8 cellular contexts compared by ENCODE assay signal in the genomic region with DNA sequence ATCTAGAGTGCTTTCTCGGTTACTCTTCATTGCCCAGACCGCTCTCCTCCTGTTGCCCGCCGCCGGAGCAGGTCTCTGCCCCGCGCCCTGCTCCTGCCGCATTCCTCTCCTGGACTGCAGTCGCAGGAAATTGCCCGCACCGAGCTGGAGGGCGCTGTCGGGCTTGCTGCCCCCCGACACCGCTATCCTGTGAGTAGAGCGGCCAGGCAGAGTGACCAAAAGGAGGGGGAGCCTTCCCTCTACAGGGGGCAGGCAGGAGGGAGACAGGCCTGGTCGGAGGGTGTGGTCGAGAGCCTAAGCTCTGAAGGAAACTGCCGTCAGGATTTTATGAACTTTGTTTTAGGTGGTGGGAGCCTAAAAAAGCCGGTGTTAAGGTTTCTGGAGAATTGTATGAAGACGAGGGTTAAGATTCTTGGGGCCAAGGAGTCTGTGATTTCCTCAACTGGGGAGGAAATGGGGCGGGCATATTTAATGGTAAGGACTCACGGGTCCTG. TPM values are rescaled to one million over a fixed set of nuclear protein-coding genes. Genes with fewer than 3 reads are reported as not detected.
DNase-seq lines count a peak whose midpoint lies in the region; ATAC-seq and TF ChIP-seq lines count a peak whose summit lies in the region.

No MANE protein-coding gene starts in this region.

- intact Hi-C loops in ovary (cut with DNase I): loop anchor here in 1 of 4 donors (10.0 kb wide), 1 partner anchor 359 kb away; the partner anchor contains the start of gene PPM1J

- WGBS in ovary, 3 donors: 0 to 1% (median 0%) methylated on average over 23 of the region's 23 CpGs

- DNase-seq in CD8-positive, alpha-beta memory T cell: no peak
- DNase-seq in glomerular visceral epithelial cell (ENCODE audit: extremely low spot score) (peak; percentile 61), ovary (peak in 3 of 5 donors; percentile 42 to 59 (median 58)), DMS 273 treated with DMSO at 0.1 percent for 48 hours (lab: John Stamatoyannopoulos, UW) (no peak), NCI-H187 treated with DMSO at 0.1 percent for 48 hours (lab: John Stamatoyannopoulos, UW) (no peak)

- TF ChIP-seq CTCF in WI38 (IDR thresholded peaks at IDR 0.05; ENCODE audit: low read depth, low read length): peak; percentile 33; the same call in 1 of the 2 replicates
- TF ChIP-seq CTCF in ovary (IDR thresholded peaks at IDR 0.05): peak in 1 of 3 donors; percentile 11

- ATAC-seq in GM19035 (IDR thresholded peaks at IDR 0.05; ENCODE audit: unreplicated experiment) (peak; percentile 24), HG03354 (IDR thresholded peaks at IDR 0.05; ENCODE audit: poor library complexity, severe bottlenecking, unreplicated experiment) (peak; percentile 15)

- peaks cover 31 to 48% (median 36%) of the 10 kb centered on the region in 3 donors for H3K4me1 Mint-ChIP-seq in CD8-positive, alpha-beta memory T cell

- TF ChIP-seq POLR2A in ovary (IDR thresholded peaks at IDR 0.05): no peak

- CTCF ChIA-PET in CD8-positive, alpha-beta memory T cell (lab: Charles Lee): interaction anchor here (0.6 to 2.8 kb wide), 33 partner anchors 9 to 830 kb away, joined by 3 to 33 read pairs (median 6); partner anchors contain the start of genes MAGI3, PHTF1, PPM1J and SLC16A1

- H3K27me3 ChIP-seq in CD8-positive, alpha-beta memory T cell (ENCODE audit: insufficient read depth, low read length, poor library complexity, severe bottlenecking): no peaks in the 10 kb centered on the region
- H3K27me3 ChIP-seq in ovary: no peaks in the 10 kb centered on the region

- peaks cover 0 to 27% (median 2%) of the 10 kb centered on the region in 3 donors for H3K36me3 Mint-ChIP-seq in CD8-positive, alpha-beta memory T cell

- peak overlapping the region; percentile 86 to 100 (median 96) for H3K27ac Mint-ChIP-seq in CD8-positive, alpha-beta memory T cell

- peak overlapping the region; percentile 79 for H3K4me3 ChIP-seq in CD8-positive, alpha-beta memory T cell (ENCODE audit: low read length)
- H3K4me3 ChIP-seq in WI38 (ENCODE audit: low read depth, low read length) (peak overlapping the region; percentile 94), ovary (peak overlapping the region; percentile 81)

- no peaks in the 10 kb centered on the region for H3K27me3 Mint-ChIP-seq in CD8-positive, alpha-beta memory T cell

- H3K36me3 ChIP-seq in CD8-positive, alpha-beta memory T cell (ENCODE audit: insufficient read depth, low read length): peaks cover 5% of the 10 kb centered on the region
- H3K36me3 ChIP-seq in ovary: no peaks in the 10 kb centered on the region

- TF ChIP-seq EP300 in ovary (IDR thresholded peaks at IDR 0.05): no peak

- H3K4me1 ChIP-seq in CD8-positive, alpha-beta memory T cell (ENCODE audit: insufficient read depth, low read length): peaks cover 27% of the 10 kb centered on the region
- H3K4me1 ChIP-seq in ovary (ENCODE audit: insufficient read depth): peaks cover 2% of the 10 kb centered on the region

- peak overlapping the region; percentile 96 to 99 (median 99) for H3K4me3 Mint-ChIP-seq in CD8-positive, alpha-beta memory T cell

- POLR2A ChIA-PET in CD8-positive, alpha-beta memory T cell (lab: Charles Lee): interaction anchor here (1.5 kb wide), 1 partner anchor 358 kb away, joined by 13 read pairs; the partner anchor contains the start of gene PPM1J

- H3K9me3 Mint-ChIP-seq in CD8-positive, alpha-beta memory T cell: no peaks in the 10 kb centered on the region

- H3K27ac ChIP-seq in CD8-positive, alpha-beta memory T cell (ENCODE audit: low read depth, low read length): peak overlapping the region; percentile 93
- H3K27ac ChIP-seq in ovary: peak overlapping the region; percentile 69 to 83

- no peaks in the 10 kb centered on the region for H3K9me3 ChIP-seq in CD8-positive, alpha-beta memory T cell (ENCODE audit: low read length)
- no peaks in the 10 kb centered on the region for H3K9me3 ChIP-seq in ovary

RNA-seq across cellular contexts. Expression of gene LRIG2, which starts 0.5 kb away (rescaled TPM):
- total RNA-seq in CD8-positive, alpha-beta memory T cell: 1 to 10 TPM; 8.1 to 8.2 TPM
- 7.7 TPM for polyA plus RNA-seq in CD8-positive, alpha-beta memory T cell
- total RNA-seq in ovary: 10 to 100 TPM; 13.3 to 32.4 (median 20.1) TPM
- 10 to 100 TPM in 1 of 2 donors, 1 to 10 TPM in 1; 7.4 to 10.4 TPM for polyA plus RNA-seq in ovary

Comparison
In these comparisons a context has a peak if more than half of its experiments do, and no peak if none do; other contexts are left out.
1. DNase-seq: peak in glomerular visceral epithelial cell (single experiment) and ovary (3 of 5); none in CD8-positive, alpha-beta memory T cell (0 of 5), DMS 273 treated with DMSO at 0.1 percent for 48 hours (single experiment) and NCI-H187 treated with DMSO at 0.1 percent for 48 hours (single experiment).
2. Peak in every context shown above with its lines, with median percentiles within 50 percentile points of each other: H3K4me3 ChIP-seq.